Comparison of ENCODE assay signal across 8 cellular contexts in the genomic region with DNA sequence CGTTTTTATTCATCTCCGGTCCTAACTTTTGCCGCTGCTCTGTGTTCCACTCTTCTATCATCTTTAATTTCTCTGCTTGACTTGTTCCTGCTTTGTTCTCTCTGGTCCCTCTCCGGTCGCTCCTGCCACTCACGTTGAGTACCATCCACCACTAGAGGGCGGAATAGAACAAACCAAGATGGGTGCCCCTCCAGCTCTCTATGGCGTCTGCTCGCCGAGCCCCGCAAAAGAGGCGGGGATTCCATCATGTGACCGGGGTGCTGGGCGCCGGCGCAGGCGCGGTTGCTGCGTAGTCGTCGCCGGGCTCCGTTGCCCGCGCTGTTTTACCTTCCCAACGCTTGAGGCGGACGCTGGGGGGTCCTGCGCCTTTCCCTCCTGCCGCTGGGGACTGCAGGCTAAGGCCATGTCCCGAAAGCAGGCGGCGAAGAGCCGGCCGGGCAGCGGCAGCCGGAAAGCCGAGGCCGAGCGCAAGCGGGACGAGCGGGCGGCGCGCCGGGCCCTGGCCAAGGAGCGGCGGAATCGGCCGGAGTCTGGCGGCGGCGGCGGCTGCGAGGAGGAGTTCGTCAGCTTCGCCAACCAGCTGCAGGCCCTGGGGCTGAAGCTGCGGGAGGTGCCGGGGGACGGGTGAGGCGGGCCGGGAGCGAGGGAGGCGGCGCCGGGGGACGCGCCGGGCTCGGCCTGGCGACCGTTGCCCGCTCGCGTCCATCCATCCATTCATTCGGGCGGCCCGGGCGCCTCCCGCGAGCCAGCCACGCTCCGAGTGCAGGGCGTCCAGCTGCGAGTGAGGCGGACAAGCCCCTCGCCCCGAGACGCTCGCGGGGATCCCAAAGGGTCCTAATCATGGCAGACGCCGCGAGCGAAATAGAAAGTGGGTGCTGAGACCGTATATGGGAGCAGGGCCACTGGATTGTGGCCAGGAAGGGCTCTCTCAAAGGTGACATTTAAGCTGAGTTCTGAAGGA. TPM values are rescaled to one million over a fixed set of nuclear protein-coding genes. Genes with fewer than 3 reads are reported as not detected.
DNase-seq lines count a peak whose midpoint lies in the region; ATAC-seq and TF ChIP-seq lines count a peak whose summit lies in the region.

A gene with protein sequence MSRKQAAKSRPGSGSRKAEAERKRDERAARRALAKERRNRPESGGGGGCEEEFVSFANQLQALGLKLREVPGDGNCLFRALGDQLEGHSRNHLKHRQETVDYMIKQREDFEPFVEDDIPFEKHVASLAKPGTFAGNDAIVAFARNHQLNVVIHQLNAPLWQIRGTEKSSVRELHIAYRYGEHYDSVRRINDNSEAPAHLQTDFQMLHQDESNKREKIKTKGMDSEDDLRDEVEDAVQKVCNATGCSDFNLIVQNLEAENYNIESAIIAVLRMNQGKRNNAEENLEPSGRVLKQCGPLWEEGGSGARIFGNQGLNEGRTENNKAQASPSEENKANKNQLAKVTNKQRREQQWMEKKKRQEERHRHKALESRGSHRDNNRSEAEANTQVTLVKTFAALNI (plus strand): TSS at position 285 of the 961 bp plus-strand sequence. CDS start 119 bp downstream, at position 404.

- peaks cover 2% of the 10 kb centered on the region for H3K27me3 Mint-ChIP-seq in chondrocyte (ENCODE audit: low read depth)

- peaks cover 29% of the 10 kb centered on the region for H3K4me1 Mint-ChIP-seq in chondrocyte (ENCODE audit: low read depth)

- H3K9me3 ChIP-seq in BE2C = no peaks in the 10 kb centered on the region; the same call in 1 of the 2 replicates

- peak within 1 kb of the TSS; percentile 79 for H3K4me3 Mint-ChIP-seq in chondrocyte (ENCODE audit: unreplicated experiment)

- peaks cover 4% of the 10 kb centered on the region for H3K4me1 ChIP-seq in BE2C

- DNase-seq in BE2C (peak; percentile 91), NCI-H510A (lab: John Stamatoyannopoulos, UW) (peak; percentile 100), chondrocyte (ENCODE audit: low spot score) (peak; percentile 97), kidney glomerular epithelial cell (lab: John Stamatoyannopoulos, UW) (peak; percentile 94)
- DNase-seq in activated CD4-positive, alpha-beta T cell treated with anti-CD3 and anti-CD28 coated beads for 1 hour = peak; percentile 92
- peak; percentile 83 to 92 for DNase-seq in stimulated activated CD4-positive, alpha-beta T cell treated with anti-CD3 and anti-CD28 coated beads, Interleukin-1b, Interleukin-23, amount 100 ng/mL, for 1 hour (ENCODE audit: low read depth in 2 of 2)

- H3K36me3 Mint-ChIP-seq in chondrocyte (ENCODE audit: low read depth) = peaks cover 2% of the 10 kb centered on the region

- ATAC-seq in HG03439 (IDR thresholded peaks at IDR 0.05; ENCODE audit: unreplicated experiment) = peak; percentile 93

- peak; percentile 88 for TF ChIP-seq POLR2A in GM19193 (IDR thresholded peaks at IDR 0.05; ENCODE audit: extremely low read depth, insufficient read depth, insufficient read length)

- H3K36me3 ChIP-seq in BE2C = no peaks in the 10 kb centered on the region; the same call in 1 of the 2 replicates

- H3K27ac Mint-ChIP-seq in chondrocyte (ENCODE audit: unreplicated experiment) = peak within 1 kb of the TSS; percentile 78

- no peaks in the 10 kb centered on the region for H3K27me3 ChIP-seq in BE2C

- peak within 1 kb of the TSS; percentile 84 for H3K4me3 ChIP-seq in BE2C (ENCODE audit: low read depth, low read length)

- H3K9me3 Mint-ChIP-seq in chondrocyte (ENCODE audit: low read depth) = no peaks in the 10 kb centered on the region

- peak; percentile 71 for TF ChIP-seq CTCF in BE2C (IDR thresholded peaks at IDR 0.05; ENCODE audit: low read depth, low read length)
- peak; percentile 94 for TF ChIP-seq CTCF in chondrocyte (IDR thresholded peaks at IDR 0.05)

RNA-seq across cellular contexts. Expression of the gene that starts here (rescaled TPM):
- 5.4 TPM for polyA plus RNA-seq in BE2C (2012; ENCODE audit: insufficient read depth, insufficient read length, low read depth)
- total RNA-seq in chondrocyte = 6.4 to 9.3 TPM (median 6.5 TPM) in 3 replicates

Comparison
In these comparisons a context has a peak if more than half of its experiments do, and no peak if none do; other contexts are left out.
1. Peak in every context shown above with its lines: DNase-seq, ATAC-seq and H3K4me3 ChIP-seq.